In genomic region chr1:45836451-45836850, GRCh38 we compare ENCODE assay signal across 27 cellular contexts. TPM values are rescaled to one million over a fixed set of nuclear protein-coding genes. Genes with fewer than 3 reads are reported as not detected.
A peak's percentile ranks its signal among the peaks of the same experiment; 100 is the strongest.
DNase-seq lines count a peak whose midpoint lies in the region; ATAC-seq, FAIRE-seq and TF ChIP-seq lines count a peak whose summit lies in the region.
"Had no signal": no experiment of that assay in that cellular context is flagged by ENCODE, and none has a peak within 500 bp of the region (broad histone marks: within the 10 kb centered on the region; RNA-seq: fewer than 3 reads in every experiment).

No MANE protein-coding gene starts in this region.

- in situ Hi-C loops in K562 (cut with MboI), result no loop called here

- no TSS peak for BruUV-seq in K562 (replicated peaks; lab: Mats Ljungman, UMichigan)

- no peaks in the 10 kb centered on the region for H3K9me3 Mint-ChIP-seq in stimulated activated naive B cell treated with anti-CD40 and anti-IgM and Interleukin-4, amounts not matched to agents 10 μg/mL and 1 μg/mL and 100 μg/mL, for 72 hours
- H3K9me3 Mint-ChIP-seq: CD4-positive, alpha-beta memory T cell; IgD-negative memory B cell had no signal

- 60% methylated on average over 3 of the region's 3 CpGs for WGBS in K562 (ENCODE audit: insufficient coverage, low coverage, missing lambda C conversion rate)

- TF ChIP-seq EP300 in K562 (IDR thresholded peaks at IDR 0.05; ENCODE audit: low read length), result no peak

- H2AFZ ChIP-seq in OCI-LY1 (ENCODE audit: low read length), result no peak overlapping the region
- no peak overlapping the region for H2AFZ ChIP-seq in K562 (ENCODE audit: low read depth, low read length)
- H2AFZ ChIP-seq: GM23248 had no signal

- ATAC-seq in K562 (no peak), GM21529 (IDR thresholded peaks at IDR 0.05; ENCODE audit: unreplicated experiment) (no peak)
- ATAC-seq in stimulated activated naive B cell treated with anti-CD40 and anti-IgM and Interleukin-4, amounts not matched to agents 10 μg/mL and 1 μg/mL and 100 μg/mL, for 72 hours (replicated peaks), result peak; percentile 68 to 80

- TF ChIP-seq CTCF in OCI-LY1 (IDR thresholded peaks at IDR 0.05; ENCODE audit: low read length) (no peak), K562 (IDR thresholded peaks at IDR 0.05 in 2 of 3, conservative IDR thresholded peaks at IDR 0.05 in 1 of 3; ENCODE audit: insufficient read depth in 2 of 3, low read depth in 1 of 3, low read length in 3 of 3) (no peak)

- H3K9me3 ChIP-seq in OCI-LY1 (ENCODE audit: low read length) (no peaks in the 10 kb centered on the region), K562 (replicated peaks; ENCODE audit: control insufficient read depth, insufficient read depth, low read depth, low read length) (no peaks in the 10 kb centered on the region)

- CTCF ChIA-PET in K562 (lab: Yijun Ruan, JAX; ENCODE audit: low intra/inter-chr PET ratio), result no interaction called here

- no peak for DNase-seq in GM12891 (ENCODE audit: insufficient read length, low spot score)
- DNase-seq in K562 (ENCODE audit: extremely low read depth in 1 of 4, low spot score in 3 of 4), result no peak
- no peak for DNase-seq in stimulated activated naive B cell treated with anti-CD40 and anti-IgM and Interleukin-4, amounts not matched to agents 10 μg/mL and 1 μg/mL and 100 μg/mL, for 72 hours
- DNase-seq in NCI-H1930 (lab: John Stamatoyannopoulos, UW), result no peak
- DNase-seq in AG08395 (ENCODE audit: low spot score), result no peak
- DNase-seq: C1 segment of cervical spinal cord; CD4-positive, alpha-beta memory T cell; COR-L47; DMS53; GM23248; H7; NCI-H1092; NCI-H1417 treated with DMSO at 0.1 percent for 48 hours; NCI-H1694 treated with DMSO at 0.1 percent for 48 hours; NCI-H2081 treated with DMSO at 0.1 percent for 48 hours; NCI-H2171; NCI-H226; NCI-H510A treated with DMSO at 0.1 percent for 48 hours; NCI-H774; SHP77; T-helper 1 cell had no signal

- H3K36me3 Mint-ChIP-seq in stimulated activated naive B cell treated with anti-CD40 and anti-IgM and Interleukin-4, amounts not matched to agents 10 μg/mL and 1 μg/mL and 100 μg/mL, for 72 hours, result peaks cover 7 to 29% of the 10 kb centered on the region in 2 donors
- H3K36me3 Mint-ChIP-seq: CD4-positive, alpha-beta memory T cell had no signal

- H3K79me2 ChIP-seq in OCI-LY1 (ENCODE audit: insufficient read depth, low read length) (0 out of 2 replicates have a peak, but pooled peaks cover 4% of the 10 kb centered on the region), K562 (ENCODE audit: control insufficient read depth, insufficient read depth, low read length) (no peaks in the 10 kb centered on the region)

- peaks cover 8 to 12% of the 10 kb centered on the region in 2 donors for H3K4me1 Mint-ChIP-seq in stimulated activated naive B cell treated with anti-CD40 and anti-IgM and Interleukin-4, amounts not matched to agents 10 μg/mL and 1 μg/mL and 100 μg/mL, for 72 hours
- H3K4me1 Mint-ChIP-seq: CD4-positive, alpha-beta memory T cell had no signal

- H3K4me2 ChIP-seq in OCI-LY1 (ENCODE audit: low read length) (peak overlapping the region; percentile 55), K562 (ENCODE audit: insufficient read depth, low read length) (no peak overlapping the region)

- H3K27ac ChIP-seq in OCI-LY1 (ENCODE audit: low read depth, low read length, poor library complexity, severe bottlenecking) (peak overlapping the region; percentile 80), K562 (ENCODE audit: extremely low read depth, low read depth, low read length) (no peak overlapping the region)
- H3K27ac ChIP-seq: GM23248, HL-60, RWPE1 had no signal

- H3K27me3 Mint-ChIP-seq in stimulated activated naive B cell treated with anti-CD40 and anti-IgM and Interleukin-4, amounts not matched to agents 10 μg/mL and 1 μg/mL and 100 μg/mL, for 72 hours, result no peaks in the 10 kb centered on the region
- H3K27me3 Mint-ChIP-seq: CD4-positive, alpha-beta memory T cell had no signal

- H3K4me3 ChIP-seq in OCI-LY1 (ENCODE audit: low read depth, low read length, poor library complexity, severe bottlenecking) (peak overlapping the region; percentile 32), K562 (no peak overlapping the region)
- H3K4me3 ChIP-seq: GM23248 had no signal

- no peak overlapping the region for H3K27ac Mint-ChIP-seq in stimulated activated naive B cell treated with anti-CD40 and anti-IgM and Interleukin-4, amounts not matched to agents 10 μg/mL and 1 μg/mL and 100 μg/mL, for 72 hours
- H3K27ac Mint-ChIP-seq: CD4-positive, alpha-beta memory T cell; IgD-negative memory B cell had no signal

- intact Hi-C loops in K562 (cut with micrococcal nuclease), result no loop called here

- no peak for TF ChIP-seq RAD21 in K562 (CRISPR knock-in tag; conservative IDR thresholded peaks at IDR 0.05 in 1 of 2, IDR thresholded peaks at IDR 0.05 in 1 of 2)

- H3K9ac ChIP-seq in OCI-LY1 (ENCODE audit: low read length) (peak overlapping the region; percentile 16; the same call in 1 of the 2 replicates), K562 (ENCODE audit: insufficient read depth in 1 of 2, low read depth in 2 of 2, low read length in 2 of 2) (no peak overlapping the region)
- H3K9ac ChIP-seq: GM23248 had no signal

- no peaks in the 10 kb centered on the region for H3K9me1 ChIP-seq in K562 (ENCODE audit: control insufficient read depth, insufficient read depth, low read length)

- H3K4me1 ChIP-seq in OCI-LY1 (ENCODE audit: insufficient read depth, low read length, severe bottlenecking), result peaks cover 64% of the 10 kb centered on the region
- H3K4me1 ChIP-seq in K562 (replicated peaks in 1 of 2; ENCODE audit: control insufficient read depth in 2 of 2, insufficient read depth in 2 of 2, low read length in 2 of 2), result no peaks in the 10 kb centered on the region; a peak in 2 of 5 replicates

- H3K4me3 Mint-ChIP-seq in stimulated activated naive B cell treated with anti-CD40 and anti-IgM and Interleukin-4, amounts not matched to agents 10 μg/mL and 1 μg/mL and 100 μg/mL, for 72 hours, result no peak overlapping the region
- H3K4me3 Mint-ChIP-seq: CD4-positive, alpha-beta memory T cell had no signal

- POLR2A ChIA-PET in K562 (lab: Yijun Ruan, JAX), result no interaction called here

- no peak for TF ChIP-seq POLR2A in GM12891 (IDR thresholded peaks at IDR 0.05; ENCODE audit: low read depth, low read length)
- no peak for TF ChIP-seq POLR2A in K562 (conservative IDR thresholded peaks at IDR 0.05)

- H3K9me2 ChIP-seq in OCI-LY1 (ENCODE audit: low read depth, low read length), result no peaks in the 10 kb centered on the region

- no peaks in the 10 kb centered on the region for H3K27me3 ChIP-seq in OCI-LY1 (ENCODE audit: insufficient read depth, low read length)
- no peaks in the 10 kb centered on the region for H3K27me3 ChIP-seq in K562 (ENCODE audit: control insufficient read depth in 2 of 2, insufficient read depth in 2 of 2, low read length in 2 of 2)

- H3K36me3 ChIP-seq in OCI-LY1 (ENCODE audit: insufficient read depth, low read length) (peaks cover 40% of the 10 kb centered on the region), K562 (ENCODE audit: control insufficient read depth, insufficient read depth, low read length) (peaks cover 28% of the 10 kb centered on the region; the same call in 2 of the 3 replicates)

- H4K20me1 ChIP-seq in OCI-LY1 (ENCODE audit: insufficient read depth, low read length), result no peaks in the 10 kb centered on the region
- no peaks in the 10 kb centered on the region for H4K20me1 ChIP-seq in K562 (replicated peaks; ENCODE audit: control insufficient read depth, insufficient read depth, low read length)

- FAIRE-seq in GM12891 (lab: Jason Lieb, UNC) (no peak), K562 (lab: Jason Lieb, UNC) (no peak)
- FAIRE-seq: G401.6 had no signal

- no peaks in the 10 kb centered on the region for H3F3A ChIP-seq in OCI-LY1 (ENCODE audit: insufficient read depth, low read length)

TF ChIP-seq in GM12891, 5 proteins besides CTCF, POLR2A, EP300 and RAD21:
- TF ChIP-seq PAX5 (IDR thresholded peaks at IDR 0.05; ENCODE audit: insufficient read depth, low read length, severe bottlenecking) (no peak), POLR2AphosphoS5 (IDR thresholded peaks at IDR 0.05; ENCODE audit: low read depth, low read length) (no peak), TAF1 (IDR thresholded peaks at IDR 0.05; ENCODE audit: low read depth, low read length) (no peak), POU2F2 (IDR thresholded peaks at IDR 0.05; ENCODE audit: low read depth, low read length) (no peak), SPI1 (IDR thresholded peaks at IDR 0.05; ENCODE audit: low read depth, low read length) (peak; percentile 94)

TF ChIP-seq in K562, 482 proteins besides CTCF, POLR2A, EP300 and RAD21 (continues in another document):
- TF ChIP-seq U2AF1 (optimal IDR thresholded peaks at IDR 0.05; ENCODE audit: low read depth, low read length) (no peak), PHF8 (IDR thresholded peaks at IDR 0.05; ENCODE audit: borderline replicate concordance, low read length) (no peak), FUS (optimal IDR thresholded peaks at IDR 0.05; ENCODE audit: low read depth, low read length) (no peak), SPI1 (IDR thresholded peaks at IDR 0.05; ENCODE audit: borderline replicate concordance, low read depth, low read length) (peak; percentile 50; the same call in 1 of the 2 replicates), ARID2 (IDR thresholded peaks at IDR 0.05) (no peak)
- TF ChIP-seq, protein P1, sequence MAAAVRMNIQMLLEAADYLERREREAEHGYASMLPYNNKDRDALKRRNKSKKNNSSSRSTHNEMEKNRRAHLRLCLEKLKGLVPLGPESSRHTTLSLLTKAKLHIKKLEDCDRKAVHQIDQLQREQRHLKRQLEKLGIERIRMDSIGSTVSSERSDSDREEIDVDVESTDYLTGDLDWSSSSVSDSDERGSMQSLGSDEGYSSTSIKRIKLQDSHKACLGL (CRISPR knock-in tag; IDR thresholded peaks at IDR 0.05; ENCODE audit: borderline replicate concordance, poor library complexity, severe bottlenecking), result no peak

RNA-seq across cellular contexts. Expression of gene MAST2, which starts 33.0 kb away (rescaled TPM):
- polyA plus RNA-seq in GM12891 (2012; ENCODE audit: low read depth, missing spikeins), result 12.9 TPM
- 162 and 219 TPM in 2 replicates for total RNA-seq in K562 (2011; cell fraction: chromatin; rRNA removed; ENCODE audit: low replicate concordance)
- total RNA-seq in K562 (2011; cell fraction: nucleolus; rRNA removed), result 110 and 115 TPM in 2 replicates
- 90.7 and 93.5 TPM in 2 replicates for total RNA-seq in K562 (2011; cell fraction: nucleoplasm; rRNA removed)
- total RNA-seq in K562 (2014; rRNA removed) (17.2 and 22.6 TPM in 2 replicates), K562 (2014; rRNA removed; fragmentation: Illumina TruSeq; extraction: Trizol) (12.5 and 13.1 TPM in 2 replicates), K562 (2015; rRNA removed; fragmentation: Illumina TruSeq; extraction: Trizol) (18.4 and 19.2 TPM in 2 replicates), K562 (2021) (32.0 and 32.7 TPM in 2 replicates)
- polyA plus RNA-seq in K562 (2011; rRNA removed) (17.8 and 22.9 TPM in 2 replicates), K562 (2014; fragmentation: Illumina TruSeq; extraction: Trizol) (26.2 and 27.9 TPM in 2 replicates), K562 (2014; fragmentation: Nextera tagmentation; extraction: Ambion mirVana) (1 to 10 TPM in 1 of 2 experiments, under 1 TPM in 1; 0.73 to 1.1 TPM), K562 (2014; rRNA removed) (27.5 and 29.6 TPM in 2 replicates)
- 15.5 and 20.8 TPM in 2 replicates for polyA plus RNA-seq in K562 (2011; cell fraction: cytosol; rRNA removed)
- 90.4 and 97.4 TPM in 2 replicates for polyA plus RNA-seq in K562 (2011; cell fraction: nucleus; rRNA removed)
- polyA plus RNA-seq in K562 (2012), result 25.5 and 27.5 TPM in 2 replicates
- 32.3 and 35.5 TPM in 2 replicates for polyA minus RNA-seq in K562 (2011; rRNA and poly(A)+ RNA removed)
- 25.9 and 33.2 TPM in 2 replicates for polyA minus RNA-seq in K562 (2011; cell fraction: cytosol; rRNA and poly(A)+ RNA removed)
- polyA minus RNA-seq in K562 (2011; cell fraction: nucleus; rRNA and poly(A)+ RNA removed), result 45.5 and 68.9 TPM in 2 replicates

Comparison
In these comparisons a context has a peak if more than half of its experiments do, and no peak if none do; other contexts are left out.
1. ATAC-seq: peak in stimulated activated naive B cell treated with anti-CD40 and anti-IgM and Interleukin-4, amounts not matched to agents 10 μg/mL and 1 μg/mL and 100 μg/mL, for 72 hours (2 of 2); none in K562 (single experiment) and GM21529 (single experiment).